ENCODE assay signal across 1 cellular context in the genomic region with DNA sequence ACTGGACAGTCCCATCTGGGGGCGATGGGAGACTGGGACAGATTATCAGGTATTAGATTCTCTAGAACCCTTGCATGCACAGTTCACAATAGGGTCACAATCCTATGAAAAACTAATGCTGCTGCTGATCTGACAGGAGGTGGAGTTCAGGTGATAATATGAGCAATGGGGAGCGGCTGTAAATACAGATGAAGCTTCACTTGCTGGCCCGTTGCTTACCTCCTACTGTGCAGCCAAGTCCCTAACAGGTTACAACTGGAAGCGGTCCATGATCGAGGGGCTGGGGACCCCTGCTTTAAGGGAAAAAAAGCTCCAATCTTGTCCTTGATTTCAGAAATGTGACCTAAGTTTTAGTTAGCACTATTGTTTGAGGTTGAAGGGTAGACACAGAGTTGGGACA.
TF ChIP-seq lines count a peak whose summit lies in the region.

No MANE protein-coding gene starts in this region.

TF ChIP-seq in HEK293, 187 proteins besides CTCF, POLR2A, EP300 and RAD21 (continued from another document):
- TF ChIP-seq, protein P1, sequence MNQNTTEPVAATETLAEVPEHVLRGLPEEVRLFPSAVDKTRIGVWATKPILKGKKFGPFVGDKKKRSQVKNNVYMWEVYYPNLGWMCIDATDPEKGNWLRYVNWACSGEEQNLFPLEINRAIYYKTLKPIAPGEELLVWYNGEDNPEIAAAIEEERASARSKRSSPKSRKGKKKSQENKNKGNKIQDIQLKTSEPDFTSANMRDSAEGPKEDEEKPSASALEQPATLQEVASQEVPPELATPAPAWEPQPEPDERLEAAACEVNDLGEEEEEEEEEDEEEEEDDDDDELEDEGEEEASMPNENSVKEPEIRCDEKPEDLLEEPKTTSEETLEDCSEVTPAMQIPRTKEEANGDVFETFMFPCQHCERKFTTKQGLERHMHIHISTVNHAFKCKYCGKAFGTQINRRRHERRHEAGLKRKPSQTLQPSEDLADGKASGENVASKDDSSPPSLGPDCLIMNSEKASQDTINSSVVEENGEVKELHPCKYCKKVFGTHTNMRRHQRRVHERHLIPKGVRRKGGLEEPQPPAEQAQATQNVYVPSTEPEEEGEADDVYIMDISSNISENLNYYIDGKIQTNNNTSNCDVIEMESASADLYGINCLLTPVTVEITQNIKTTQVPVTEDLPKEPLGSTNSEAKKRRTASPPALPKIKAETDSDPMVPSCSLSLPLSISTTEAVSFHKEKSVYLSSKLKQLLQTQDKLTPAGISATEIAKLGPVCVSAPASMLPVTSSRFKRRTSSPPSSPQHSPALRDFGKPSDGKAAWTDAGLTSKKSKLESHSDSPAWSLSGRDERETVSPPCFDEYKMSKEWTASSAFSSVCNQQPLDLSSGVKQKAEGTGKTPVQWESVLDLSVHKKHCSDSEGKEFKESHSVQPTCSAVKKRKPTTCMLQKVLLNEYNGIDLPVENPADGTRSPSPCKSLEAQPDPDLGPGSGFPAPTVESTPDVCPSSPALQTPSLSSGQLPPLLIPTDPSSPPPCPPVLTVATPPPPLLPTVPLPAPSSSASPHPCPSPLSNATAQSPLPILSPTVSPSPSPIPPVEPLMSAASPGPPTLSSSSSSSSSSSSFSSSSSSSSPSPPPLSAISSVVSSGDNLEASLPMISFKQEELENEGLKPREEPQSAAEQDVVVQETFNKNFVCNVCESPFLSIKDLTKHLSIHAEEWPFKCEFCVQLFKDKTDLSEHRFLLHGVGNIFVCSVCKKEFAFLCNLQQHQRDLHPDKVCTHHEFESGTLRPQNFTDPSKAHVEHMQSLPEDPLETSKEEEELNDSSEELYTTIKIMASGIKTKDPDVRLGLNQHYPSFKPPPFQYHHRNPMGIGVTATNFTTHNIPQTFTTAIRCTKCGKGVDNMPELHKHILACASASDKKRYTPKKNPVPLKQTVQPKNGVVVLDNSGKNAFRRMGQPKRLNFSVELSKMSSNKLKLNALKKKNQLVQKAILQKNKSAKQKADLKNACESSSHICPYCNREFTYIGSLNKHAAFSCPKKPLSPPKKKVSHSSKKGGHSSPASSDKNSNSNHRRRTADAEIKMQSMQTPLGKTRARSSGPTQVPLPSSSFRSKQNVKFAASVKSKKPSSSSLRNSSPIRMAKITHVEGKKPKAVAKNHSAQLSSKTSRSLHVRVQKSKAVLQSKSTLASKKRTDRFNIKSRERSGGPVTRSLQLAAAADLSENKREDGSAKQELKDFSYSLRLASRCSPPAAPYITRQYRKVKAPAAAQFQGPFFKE (tag by site-specific recombination; IDR thresholded peaks at IDR 0.05; ENCODE audit: borderline replicate concordance), result no peak
